ENCODE assay signal across 9 cellular contexts in the genomic region with DNA sequence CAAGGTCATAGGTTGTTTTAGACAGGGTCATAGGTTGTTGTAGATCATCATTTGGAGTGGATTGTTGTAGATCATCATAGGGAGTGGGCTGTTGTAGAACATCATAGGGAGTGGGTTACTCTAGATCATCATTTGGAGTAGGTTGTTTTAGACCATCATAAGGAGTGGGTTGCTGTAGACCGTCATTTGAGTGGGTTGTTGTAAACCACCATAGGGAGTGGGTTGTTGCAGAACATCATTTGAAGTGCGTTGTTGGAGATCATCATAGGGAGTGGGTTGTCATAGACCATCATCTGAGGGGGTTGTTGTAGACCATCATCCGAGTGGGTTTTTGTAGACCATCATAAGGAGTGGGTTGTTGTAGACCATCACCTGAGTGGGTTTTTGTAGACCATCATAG. TPM values are rescaled to one million over a fixed set of nuclear protein-coding genes. Genes with fewer than 3 reads are reported as not detected.
"Had no signal": no experiment of that assay in that cellular context is flagged by ENCODE, and none has a peak within 500 bp of the region (broad histone marks: within the 10 kb centered on the region; RNA-seq: fewer than 3 reads in every experiment).

No MANE protein-coding gene starts in this region.

- DNase-seq: GDM1, GF-D8 had no signal

- ATAC-seq: GM12878 had no signal

- H3K4me3 ChIP-seq: GM12878 had no signal

- FAIRE-seq: G401.6, GM12878, GM12891, GM12892, GM18507, GM19239 had no signal

RNA-seq across cellular contexts. Expression of a gene that starts 9.5 kb away (rescaled TPM):
- total RNA-seq: G401, GM12878 had no signal
